ENCODE assay signal across 1 cellular context in genomic region chr1:226129230-226129629, GRCh38.
TF ChIP-seq lines count a peak whose summit lies in the region.

No MANE protein-coding gene starts in this region.

TF ChIP-seq in IMR-90, 13 proteins besides CTCF, POLR2A, EP300 and RAD21:
- TF ChIP-seq RCOR1 (IDR thresholded peaks at IDR 0.05; ENCODE audit: insufficient replicate concordance, low read length) = no peak
- no peak for TF ChIP-seq NFE2L2 (IDR thresholded peaks at IDR 0.05; ENCODE audit: low read depth, low read length)
- TF ChIP-seq CHD1 (IDR thresholded peaks at IDR 0.05; ENCODE audit: low read depth, low read length) = no peak
- TF ChIP-seq FOS (IDR thresholded peaks at IDR 0.05; ENCODE audit: low read depth, low read length) = no peak
- TF ChIP-seq SMC3 (IDR thresholded peaks at IDR 0.05; ENCODE audit: low read depth, low read length) = no peak
- TF ChIP-seq MAZ (IDR thresholded peaks at IDR 0.05; ENCODE audit: borderline replicate concordance, low read depth, low read length) = no peak
- TF ChIP-seq BHLHE40 (IDR thresholded peaks at IDR 0.05; ENCODE audit: low read depth, low read length) = no peak
- TF ChIP-seq, protein P1, sequence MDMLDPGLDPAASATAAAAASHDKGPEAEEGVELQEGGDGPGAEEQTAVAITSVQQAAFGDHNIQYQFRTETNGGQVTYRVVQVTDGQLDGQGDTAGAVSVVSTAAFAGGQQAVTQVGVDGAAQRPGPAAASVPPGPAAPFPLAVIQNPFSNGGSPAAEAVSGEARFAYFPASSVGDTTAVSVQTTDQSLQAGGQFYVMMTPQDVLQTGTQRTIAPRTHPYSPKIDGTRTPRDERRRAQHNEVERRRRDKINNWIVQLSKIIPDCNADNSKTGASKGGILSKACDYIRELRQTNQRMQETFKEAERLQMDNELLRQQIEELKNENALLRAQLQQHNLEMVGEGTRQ (IDR thresholded peaks at IDR 0.05; ENCODE audit: low read depth, low read length) = no peak
- no peak for TF ChIP-seq CEBPB (IDR thresholded peaks at IDR 0.05; ENCODE audit: low read depth, low read length)
